7 cellular contexts compared by ENCODE assay signal in the genomic region with DNA sequence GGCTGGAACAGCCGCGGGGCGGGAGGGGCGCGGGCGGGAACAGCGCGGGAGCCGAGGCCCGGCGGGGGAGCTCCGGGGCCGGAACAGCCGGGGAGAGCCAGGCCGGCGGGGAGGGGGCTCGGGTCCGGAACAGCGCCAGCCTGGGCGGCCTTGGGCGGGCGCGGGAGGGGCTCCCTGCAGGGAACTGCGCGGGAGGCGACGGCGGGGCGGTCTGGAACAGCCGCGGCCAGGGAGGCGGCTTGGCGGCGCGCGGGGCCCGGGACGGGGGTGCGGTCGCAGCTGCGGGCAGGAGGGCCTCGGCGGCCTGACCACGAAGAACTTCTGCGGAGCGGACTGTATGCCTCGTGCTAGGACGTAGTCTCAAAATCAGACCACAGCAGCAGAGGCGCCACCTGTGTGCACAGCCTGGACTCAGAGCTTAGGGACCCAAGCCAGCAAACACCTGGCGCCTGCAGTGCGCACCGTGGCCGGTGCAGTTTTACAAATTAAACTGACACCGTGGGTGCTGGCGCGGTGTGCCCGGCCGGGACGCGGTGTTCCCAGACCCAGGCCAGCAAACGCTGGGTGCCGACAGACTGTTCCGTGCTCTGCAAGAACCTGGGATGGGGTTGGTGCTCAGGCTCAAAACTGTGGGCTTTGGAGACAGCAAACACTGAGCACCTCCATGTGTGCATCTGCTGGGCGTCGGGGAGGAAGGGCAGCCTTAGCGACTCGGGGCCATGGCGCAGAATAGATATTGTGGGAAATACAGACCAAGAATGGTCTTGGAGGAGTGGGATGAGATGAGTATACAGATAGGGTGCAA. TPM values are rescaled to one million over a fixed set of nuclear protein-coding genes. Genes with fewer than 3 reads are reported as not detected.
A peak's percentile ranks its signal among the peaks of the same experiment; 100 is the strongest.
DNase-seq lines count a peak whose midpoint lies in the region; ATAC-seq and TF ChIP-seq lines count a peak whose summit lies in the region.

No MANE protein-coding gene starts in this region.

- peak overlapping the region; percentile 71 for H3K27ac Mint-ChIP-seq in activated CD4-positive, alpha-beta T cell treated with anti-CD3 and anti-CD28 coated beads for 36 hours
- peak overlapping the region; percentile 90 for H3K27ac Mint-ChIP-seq in dendritic cell treated with granulocyte-macrophage colony-stimulating factor and Interleukin-4, amounts not matched to agents 40 ng/mL and 50 ng/mL, for 4 days

- H3K4me1 Mint-ChIP-seq in activated CD4-positive, alpha-beta T cell treated with anti-CD3 and anti-CD28 coated beads for 36 hours: peaks cover 21% of the 10 kb centered on the region
- peaks cover 41% of the 10 kb centered on the region for H3K4me1 Mint-ChIP-seq in dendritic cell treated with granulocyte-macrophage colony-stimulating factor and Interleukin-4, amounts not matched to agents 40 ng/mL and 50 ng/mL, for 4 days (ENCODE audit: low read depth)

- ATAC-seq in GM18519 (IDR thresholded peaks at IDR 0.05; ENCODE audit: low FRiP score, unreplicated experiment) (peak; percentile 27), HG02840 (IDR thresholded peaks at IDR 0.05; ENCODE audit: low FRiP score, unreplicated experiment) (peak; percentile 54), lung (ENCODE audit: insufficient read depth, low FRiP score) (peak; percentile 86)
- peak; percentile 69 for ATAC-seq in activated CD4-positive, alpha-beta T cell treated with anti-CD3 and anti-CD28 coated beads for 36 hours

- no peaks in the 10 kb centered on the region for H3K27me3 Mint-ChIP-seq in activated CD4-positive, alpha-beta T cell treated with anti-CD3 and anti-CD28 coated beads for 36 hours
- no peaks in the 10 kb centered on the region for H3K27me3 Mint-ChIP-seq in dendritic cell treated with granulocyte-macrophage colony-stimulating factor and Interleukin-4, amounts not matched to agents 40 ng/mL and 50 ng/mL, for 4 days

- peaks cover 0 to 4% of the 10 kb centered on the region in 2 donors for H3K9me3 ChIP-seq in lung (ENCODE audit: control insufficient read depth in 2 of 2, insufficient read depth in 1 of 2, low read length in 1 of 2)

- H3K36me3 Mint-ChIP-seq in activated CD4-positive, alpha-beta T cell treated with anti-CD3 and anti-CD28 coated beads for 36 hours (ENCODE audit: low read depth): peaks cover 12% of the 10 kb centered on the region
- peaks cover 15% of the 10 kb centered on the region for H3K36me3 Mint-ChIP-seq in dendritic cell treated with granulocyte-macrophage colony-stimulating factor and Interleukin-4, amounts not matched to agents 40 ng/mL and 50 ng/mL, for 4 days (ENCODE audit: low read depth)

- peak overlapping the region; percentile 61 for H3K4me3 ChIP-seq in lung

- POLR2A ChIA-PET in activated CD4-positive, alpha-beta T cell treated with anti-CD3 and anti-CD28 coated beads for 36 hours (lab: Charles Lee): interaction anchor here (0.5 to 1.9 kb wide), 5 partner anchors 12 to 133 kb away, joined by 3 to 13 read pairs (median 4); partner anchors contain the start of gene PXMP4

- CTCF ChIA-PET in activated CD4-positive, alpha-beta T cell treated with anti-CD3 and anti-CD28 coated beads for 36 hours (lab: Charles Lee): interaction anchor here (0.7 to 1.8 kb wide), 9 partner anchors 12 to 362 kb away, joined by 3 to 8 read pairs (median 3); partner anchors contain the start of gene PXMP4

- no peaks in the 10 kb centered on the region for H3K27me3 ChIP-seq in lung (ENCODE audit: control insufficient read depth, insufficient read depth)

- peaks cover 0 to 12% of the 10 kb centered on the region in 2 donors for H3K4me1 ChIP-seq in lung (ENCODE audit: control insufficient read depth in 2 of 2, insufficient read depth in 2 of 2, low read length in 2 of 2)

- DNase-seq in NCI-H2029 (lab: John Stamatoyannopoulos, UW) (peak; percentile 73), lung (ENCODE audit: low spot score) (peak; percentile 91)
- DNase-seq in activated CD4-positive, alpha-beta T cell treated with anti-CD3 and anti-CD28 coated beads for 36 hours: peak; percentile 87
- DNase-seq in stimulated activated CD8-positive, alpha-beta memory T cell treated with anti-CD3 and anti-CD28 coated beads, Interleukin-15, amount 100 ng/mL, for 1 hour (ENCODE audit: low read depth): peak; percentile 53

- H3K4me3 Mint-ChIP-seq in activated CD4-positive, alpha-beta T cell treated with anti-CD3 and anti-CD28 coated beads for 36 hours: peak overlapping the region; percentile 75
- peak overlapping the region; percentile 89 for H3K4me3 Mint-ChIP-seq in dendritic cell treated with granulocyte-macrophage colony-stimulating factor and Interleukin-4, amounts not matched to agents 40 ng/mL and 50 ng/mL, for 4 days

- H3K27ac ChIP-seq in lung (ENCODE audit: low read depth in 1 of 2, low read length in 1 of 2): peak overlapping the region; percentile 94 to 96

- intact Hi-C loops in activated CD4-positive, alpha-beta T cell treated with anti-CD3 and anti-CD28 coated beads for 36 hours (cut with DNase I, micrococcal nuclease): loop anchor here (1.0 to 5.0 kb wide), 15 partner anchors 12 to 915 kb away; partner anchors contain the start of genes E2F1 (in 2 of the 2), PXMP4 (in 2 of the 2), SNTA1 (in 2 of the 2) and ACTL10 (in 1 of the 2)
- intact Hi-C loops in dendritic cell treated with granulocyte-macrophage colony-stimulating factor and Interleukin-4, amounts not matched to agents 40 ng/mL and 50 ng/mL, for 4 days (cut with micrococcal nuclease): loop anchor here (2.0 to 5.0 kb wide), 3 partner anchors 45 to 80 kb away; partner anchors contain the start of genes ACTL10, CHMP4B and E2F1

- no peaks in the 10 kb centered on the region for H3K36me3 ChIP-seq in lung (ENCODE audit: control insufficient read depth in 2 of 2, insufficient read depth in 2 of 2, low read length in 2 of 2)

- H3K9me3 Mint-ChIP-seq in activated CD4-positive, alpha-beta T cell treated with anti-CD3 and anti-CD28 coated beads for 36 hours (ENCODE audit: low read depth): peaks cover 9% of the 10 kb centered on the region
- H3K9me3 Mint-ChIP-seq in dendritic cell treated with granulocyte-macrophage colony-stimulating factor and Interleukin-4, amounts not matched to agents 40 ng/mL and 50 ng/mL, for 4 days: peaks cover 17% of the 10 kb centered on the region

- WGBS in lung, 2 donors: 2 to 6% methylated on average over 29 to 68 of the region's 68 CpGs

- TF ChIP-seq CTCF in lung (IDR thresholded peaks at IDR 0.05; ENCODE audit: control extremely low read depth, extremely low read depth): no peak

RNA-seq across cellular contexts. Expression of gene ZNF341, which starts 0.6 kb away (rescaled TPM):
- total RNA-seq in activated CD4-positive, alpha-beta T cell treated with anti-CD3 and anti-CD28 coated beads for 36 hours: 1 to 10 TPM; 4.3 to 6.1 TPM
- 1 to 10 TPM; 2.1 to 3.9 TPM for total RNA-seq in lung
- 1 to 10 TPM; 3.0 to 4.3 TPM for polyA plus RNA-seq in lung

RNA-seq across cellular contexts. Expression of gene PXMP4, which starts 12.3 kb away (rescaled TPM):
- 10 to 100 TPM in 1 of 2 experiments, 1 to 10 TPM in 1; 8.8 to 10.2 TPM for total RNA-seq in activated CD4-positive, alpha-beta T cell treated with anti-CD3 and anti-CD28 coated beads for 36 hours
- 10 to 100 TPM; 28.9 to 36.8 TPM for total RNA-seq in lung
- 10 to 100 TPM; 10.2 to 24.7 TPM for polyA plus RNA-seq in lung

RNA-seq across cellular contexts. Expression of gene E2F1, which starts 46.2 kb away (rescaled TPM):
- total RNA-seq in activated CD4-positive, alpha-beta T cell treated with anti-CD3 and anti-CD28 coated beads for 36 hours: 10 to 100 TPM; 45.9 to 50.9 TPM
- total RNA-seq in lung: 10 to 100 TPM in 1 of 2 donors, 1 to 10 TPM in 1; 6.4 to 10.9 TPM
- polyA plus RNA-seq in lung: 10 to 100 TPM in 1 of 2 donors, 1 to 10 TPM in 1; 4.2 to 10.7 TPM

RNA-seq across cellular contexts. Expression of gene NECAB3, which starts 58.1 kb away (rescaled TPM):
- 10 to 100 TPM; 12.2 to 13.3 TPM for total RNA-seq in activated CD4-positive, alpha-beta T cell treated with anti-CD3 and anti-CD28 coated beads for 36 hours
- total RNA-seq in lung: 100 to 1,000 TPM in 1 of 2 donors, 10 to 100 TPM in 1; 63.5 to 127 TPM
- 10 to 100 TPM; 21.2 to 80.8 TPM for polyA plus RNA-seq in lung

Comparison
In these comparisons a context has a peak if more than half of its experiments do, and no peak if none do; other contexts are left out.
1. Peak in every context shown above with its lines: DNase-seq, ATAC-seq, H3K4me3 ChIP-seq and H3K27ac ChIP-seq.
2. ATAC-seq: peak in every context shown above with its lines; median percentile 86 in lung; 69 in activated CD4-positive, alpha-beta T cell treated with anti-CD3 and anti-CD28 coated beads for 36 hours; 54 in HG02840; 27 in GM18519.